ENCODE assay signal across 8 cellular contexts in the genomic region with DNA sequence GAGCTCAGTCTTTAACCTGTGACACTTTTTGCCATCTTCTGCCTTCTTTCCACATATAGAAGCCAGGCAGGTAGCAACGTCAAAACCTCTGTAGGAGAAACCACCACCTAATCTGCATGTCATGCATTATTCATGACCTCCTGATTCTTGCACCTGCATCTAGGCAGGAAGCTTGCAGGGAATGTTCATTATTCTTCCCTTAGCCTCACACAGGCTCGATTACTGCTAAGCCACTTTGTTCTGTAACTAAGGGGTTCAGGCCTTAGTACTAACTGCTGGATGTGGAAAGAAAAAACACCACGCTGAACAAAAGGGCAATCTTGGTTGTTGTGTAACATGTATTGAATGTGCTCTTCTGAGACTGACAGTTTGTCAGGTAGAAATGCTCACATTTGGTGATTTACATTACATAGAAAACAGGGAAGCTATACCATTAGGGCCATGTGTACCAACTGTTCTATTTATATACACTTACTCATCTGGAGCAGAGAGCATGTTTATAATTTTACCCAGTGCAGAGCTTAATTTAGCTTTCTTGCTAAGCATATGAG.
DNase-seq lines count a peak whose midpoint lies in the region; ATAC-seq, FAIRE-seq and TF ChIP-seq lines count a peak whose summit lies in the region.

No MANE protein-coding gene starts in this region.

- no peak for DNase-seq in activated CD4-positive, alpha-beta T cell treated with anti-CD3 and anti-CD28 coated beads for 36 hours
- no peak for DNase-seq in activated CD4-positive, alpha-beta T cell treated with anti-CD3 and anti-CD28 coated beads for 1 hour
- peak; percentile 17 for DNase-seq in NCI-H774 (lab: John Stamatoyannopoulos, UW)
- DNase-seq in stimulated activated naive CD8-positive, alpha-beta T cell treated with anti-CD3 and anti-CD28 coated beads, Interleukin-15, amount 100 ng/mL, for 72 hours = peak in 1 of 2 donors; percentile 3
- no peak for DNase-seq in D721Med (ENCODE audit: insufficient read length, low spot score)
- DNase-seq in AML-193 (lab: John Stamatoyannopoulos, UW) = no peak

- POLR2A ChIA-PET in activated CD4-positive, alpha-beta T cell treated with anti-CD3 and anti-CD28 coated beads for 36 hours (lab: Charles Lee) = no interaction called here

- peaks cover 29% of the 10 kb centered on the region for H3K36me3 Mint-ChIP-seq in activated CD4-positive, alpha-beta T cell treated with anti-CD3 and anti-CD28 coated beads for 36 hours (ENCODE audit: low read depth)

- H3K4me1 ChIP-seq in gastroesophageal sphincter = peaks cover 20 to 38% (median 22%) of the 10 kb centered on the region in 3 donors

- H3K27ac ChIP-seq in gastroesophageal sphincter = peak overlapping the region; percentile 68 to 77 (median 72)

- 14 to 29% methylated on average over 3 of the region's 3 CpGs for WGBS in gastroesophageal sphincter (ENCODE audit: low coverage in 1 of 2), 2 donors

- no peak for FAIRE-seq in D721Med (lab: Jason Lieb, UNC)

- TF ChIP-seq EP300 in gastroesophageal sphincter (IDR thresholded peaks at IDR 0.05) = no peak

- TF ChIP-seq CTCF in gastroesophageal sphincter (IDR thresholded peaks at IDR 0.05) (no peak), D721Med (IDR thresholded peaks at IDR 0.05; ENCODE audit: insufficient read depth, missing control alignments) (no peak)

- no peaks in the 10 kb centered on the region for H3K27me3 Mint-ChIP-seq in activated CD4-positive, alpha-beta T cell treated with anti-CD3 and anti-CD28 coated beads for 36 hours
- no peaks in the 10 kb centered on the region for H3K27me3 Mint-ChIP-seq in stimulated activated naive CD8-positive, alpha-beta T cell treated with anti-CD3 and anti-CD28 coated beads, Interleukin-15, amount 100 ng/mL, for 72 hours

- H3K9me3 ChIP-seq in gastroesophageal sphincter = no peaks in the 10 kb centered on the region

- H3K36me3 ChIP-seq in gastroesophageal sphincter = no peaks in the 10 kb centered on the region

- H3K4me3 ChIP-seq in gastroesophageal sphincter = no peak overlapping the region

- intact Hi-C loops in activated CD4-positive, alpha-beta T cell treated with anti-CD3 and anti-CD28 coated beads for 36 hours (cut with DNase I, micrococcal nuclease) = loop anchor here (2.0 to 5.0 kb wide), 2 partner anchors 365 to 368 kb away; a partner anchor contains a TSS

- no peaks in the 10 kb centered on the region for H3K27me3 ChIP-seq in gastroesophageal sphincter

- ATAC-seq in activated CD4-positive, alpha-beta T cell treated with anti-CD3 and anti-CD28 coated beads for 36 hours = peak; percentile 21
- ATAC-seq in gastroesophageal sphincter (no peak), GM19328 (IDR thresholded peaks at IDR 0.05; ENCODE audit: unreplicated experiment) (no peak)
- ATAC-seq in stimulated activated naive CD8-positive, alpha-beta T cell treated with anti-CD3 and anti-CD28 coated beads, Interleukin-15, amount 100 ng/mL, for 72 hours = no peak

- peaks cover 9% of the 10 kb centered on the region for H3K9me3 Mint-ChIP-seq in activated CD4-positive, alpha-beta T cell treated with anti-CD3 and anti-CD28 coated beads for 36 hours (ENCODE audit: low read depth)
- peaks cover 0 to 9% of the 10 kb centered on the region in 2 donors for H3K9me3 Mint-ChIP-seq in stimulated activated naive CD8-positive, alpha-beta T cell treated with anti-CD3 and anti-CD28 coated beads, Interleukin-15, amount 100 ng/mL, for 72 hours

- H3K4me1 Mint-ChIP-seq in activated CD4-positive, alpha-beta T cell treated with anti-CD3 and anti-CD28 coated beads for 36 hours = peaks cover 62% of the 10 kb centered on the region
- peaks cover 55% of the 10 kb centered on the region for H3K4me1 Mint-ChIP-seq in stimulated activated naive CD8-positive, alpha-beta T cell treated with anti-CD3 and anti-CD28 coated beads, Interleukin-15, amount 100 ng/mL, for 72 hours

- CTCF ChIA-PET in activated CD4-positive, alpha-beta T cell treated with anti-CD3 and anti-CD28 coated beads for 36 hours (lab: Charles Lee) = interaction anchor here (0.6 to 2.1 kb wide), 16 partner anchors 8 to 550 kb away, joined by 3 to 19 read pairs (median 4); no protein-coding TSS in a partner anchor

- TF ChIP-seq POLR2A in gastroesophageal sphincter (IDR thresholded peaks at IDR 0.05) = no peak

- H3K4me3 Mint-ChIP-seq in activated CD4-positive, alpha-beta T cell treated with anti-CD3 and anti-CD28 coated beads for 36 hours = no peak overlapping the region
- peak overlapping the region; percentile 18 to 38 for H3K4me3 Mint-ChIP-seq in stimulated activated naive CD8-positive, alpha-beta T cell treated with anti-CD3 and anti-CD28 coated beads, Interleukin-15, amount 100 ng/mL, for 72 hours

- peak overlapping the region; percentile 83 for H3K27ac Mint-ChIP-seq in activated CD4-positive, alpha-beta T cell treated with anti-CD3 and anti-CD28 coated beads for 36 hours
- peak overlapping the region in 1 of 2 donors; percentile 98 for H3K27ac Mint-ChIP-seq in stimulated activated naive CD8-positive, alpha-beta T cell treated with anti-CD3 and anti-CD28 coated beads, Interleukin-15, amount 100 ng/mL, for 72 hours
